ENCODE assay signal across 9 cellular contexts in genomic region chr10:23293145-23293724, GRCh38. TPM values are rescaled to one million over a fixed set of nuclear protein-coding genes. Genes with fewer than 3 reads are reported as not detected.
DNase-seq lines count a peak whose midpoint lies in the region; ATAC-seq and TF ChIP-seq lines count a peak whose summit lies in the region.
"Had no signal": no experiment of that assay in that cellular context is flagged by ENCODE, and none has a peak within 500 bp of the region (broad histone marks: within the 10 kb centered on the region; RNA-seq: fewer than 3 reads in every experiment).

No MANE protein-coding gene starts in this region.

- no peaks in the 10 kb centered on the region for H3K4me1 Mint-ChIP-seq in natural killer cell treated with Interleukin-12 subunit alpha and Interleukin-12 subunit beta and Interleukin-15 and Interleukin-18, amount 100 ng/mL, for 72 hours (ENCODE audit: low read depth in 2 of 2)

- no peak overlapping the region for H3K9ac ChIP-seq in adipocyte (ENCODE audit: low read length)

- H3K27ac Mint-ChIP-seq in natural killer cell treated with Interleukin-12 subunit alpha and Interleukin-12 subunit beta and Interleukin-15 and Interleukin-18, amount 100 ng/mL, for 72 hours: no peak overlapping the region
- H3K27ac Mint-ChIP-seq: T-cell had no signal

- H3K27me3 Mint-ChIP-seq in natural killer cell treated with Interleukin-12 subunit alpha and Interleukin-12 subunit beta and Interleukin-15 and Interleukin-18, amount 100 ng/mL, for 72 hours: peaks cover 2 to 14% of the 10 kb centered on the region in 2 donors

- no peaks in the 10 kb centered on the region for H3K36me3 Mint-ChIP-seq in natural killer cell treated with Interleukin-12 subunit alpha and Interleukin-12 subunit beta and Interleukin-15 and Interleukin-18, amount 100 ng/mL, for 72 hours
- H3K36me3 Mint-ChIP-seq: T-cell had no signal

- H3K4me3 ChIP-seq in adipocyte (ENCODE audit: low read length) (no peak overlapping the region), left lung (no peak overlapping the region)

- in situ Hi-C loops in Caki2 (cut with HindIII; ENCODE audit: low pct_unique_long_range_greater_than_20kb, low sequenced_read_pairs): no loop called here

- H3K4me1 ChIP-seq in adipocyte (ENCODE audit: control insufficient read depth, insufficient read depth, low read length) (no peaks in the 10 kb centered on the region), left lung (no peaks in the 10 kb centered on the region)

- intact Hi-C loops in left lung (cut with DNase I): no loop called here

- DNase-seq in Caki2 (ENCODE audit: low read depth): peak; percentile 25
- DNase-seq in NCI-H460 (ENCODE audit: extremely low read depth, low read depth): peak; percentile 24
- DNase-seq in adipocyte (ENCODE audit: low read depth): peak; percentile 23
- DNase-seq in left lung: no peak
- no peak for DNase-seq in natural killer cell treated with Interleukin-12 subunit alpha and Interleukin-12 subunit beta and Interleukin-15 and Interleukin-18, amount 100 ng/mL, for 72 hours (ENCODE audit: low spot score)
- DNase-seq in UCSD-AML1 (lab: John Stamatoyannopoulos, UW; ENCODE audit: unreplicated experiment): no peak

- no peak overlapping the region for H3K27ac ChIP-seq in left lung

- H3K27me3 ChIP-seq in adipocyte (replicated peaks; ENCODE audit: control insufficient read depth, insufficient read depth, low read length) (peaks cover 23% of the 10 kb centered on the region), left lung (peaks cover 0 to 33% of the 10 kb centered on the region in 2 donors)

- no peaks in the 10 kb centered on the region for H3K9me3 Mint-ChIP-seq in natural killer cell treated with Interleukin-12 subunit alpha and Interleukin-12 subunit beta and Interleukin-15 and Interleukin-18, amount 100 ng/mL, for 72 hours
- H3K9me3 Mint-ChIP-seq: T-cell had no signal

- peak; percentile 20 to 36 for TF ChIP-seq CTCF in left lung (IDR thresholded peaks at IDR 0.05)

- H3K36me3 ChIP-seq in adipocyte (ENCODE audit: control insufficient read depth, insufficient read depth, low read length, severe bottlenecking) (no peaks in the 10 kb centered on the region), left lung (no peaks in the 10 kb centered on the region)

- no peak overlapping the region for H3K4me3 Mint-ChIP-seq in natural killer cell treated with Interleukin-12 subunit alpha and Interleukin-12 subunit beta and Interleukin-15 and Interleukin-18, amount 100 ng/mL, for 72 hours
- H3K4me3 Mint-ChIP-seq: T-cell had no signal

- H3K9me3 ChIP-seq in adipocyte (ENCODE audit: control insufficient read depth, low read length): no peaks in the 10 kb centered on the region
- H3K9me3 ChIP-seq in left lung: no peaks in the 10 kb centered on the region

- peak; percentile 85 for ATAC-seq in GM19035 (IDR thresholded peaks at IDR 0.05; ENCODE audit: unreplicated experiment)
- ATAC-seq in HG03103 (IDR thresholded peaks at IDR 0.05; ENCODE audit: low read depth, unreplicated experiment): peak; percentile 96
- peak; percentile 59 for ATAC-seq in left lung
- ATAC-seq in natural killer cell treated with Interleukin-12 subunit alpha and Interleukin-12 subunit beta and Interleukin-15 and Interleukin-18, amount 100 ng/mL, for 72 hours: no peak

RNA-seq across cellular contexts. Expression of gene C10orf67, which starts 51.4 kb away (rescaled TPM):
- 0.07 and 0.14 TPM in 2 replicates for total RNA-seq in Caki2 (2014; rRNA removed; shearing (Covaris generic); ENCODE audit: low replicate concordance)
- total RNA-seq in NCI-H460 (2014; rRNA removed; shearing (Covaris generic)): 0.09 TPM in 1 of 2 replicates, not detected in the other
- not detected in 2 replicates for polyA plus RNA-seq in NCI-H460 (2014; cell fraction: nucleus; rRNA removed)
- under 1 TPM; 0.68 to 0.93 TPM for total RNA-seq in left lung
- total RNA-seq in natural killer cell treated with Interleukin-12 subunit alpha and Interleukin-12 subunit beta and Interleukin-15 and Interleukin-18, amount 100 ng/mL, for 72 hours: not detected

Comparison
In these comparisons a context has a peak if more than half of its experiments do, and no peak if none do; other contexts are left out.
1. DNase-seq: peak in Caki2 (single experiment), NCI-H460 (single experiment) and adipocyte (single experiment); none in left lung (0 of 2), natural killer cell treated with Interleukin-12 subunit alpha and Interleukin-12 subunit beta and Interleukin-15 and Interleukin-18, amount 100 ng/mL, for 72 hours (single experiment) and UCSD-AML1 (single experiment).
2. ATAC-seq: peak in GM19035 (single experiment), HG03103 (single experiment) and left lung (single experiment); none in natural killer cell treated with Interleukin-12 subunit alpha and Interleukin-12 subunit beta and Interleukin-15 and Interleukin-18, amount 100 ng/mL, for 72 hours (0 of 2).